23 cellular contexts compared by ENCODE assay signal in genomic region chr9:35937227-35937626, GRCh38. TPM values are rescaled to one million over a fixed set of nuclear protein-coding genes. Genes with fewer than 3 reads are reported as not detected.
A peak's percentile ranks its signal among the peaks of the same experiment; 100 is the strongest.
DNase-seq lines count a peak whose midpoint lies in the region; ATAC-seq, FAIRE-seq and TF ChIP-seq lines count a peak whose summit lies in the region.
"Had no signal": no experiment of that assay in that cellular context is flagged by ENCODE, and none has a peak within 500 bp of the region (broad histone marks: within the 10 kb centered on the region; RNA-seq: fewer than 3 reads in every experiment).

No MANE protein-coding gene starts in this region.

- WGBS in GM12878 (ENCODE audit: insufficient coverage, insufficient replicate concordance, low lambda C conversion rate, missing lambda C conversion rate): 50% methylated on average over 2 of the region's 2 CpGs
- no CpG with 5 or more reads among the region's 2 CpGs for WGBS in trophoblast cell (ENCODE audit: extremely low coverage, insufficient coverage, insufficient read length)

- H3K9me3 ChIP-seq in CD4-positive, alpha-beta memory T cell (ENCODE audit: control insufficient read depth in 1 of 2, low read length in 2 of 2): no peaks in the 10 kb centered on the region
- H3K9me3 ChIP-seq in GM12878 (replicated peaks; ENCODE audit: control insufficient read depth, insufficient read depth, low read length) (no peaks in the 10 kb centered on the region), trophoblast cell (ENCODE audit: insufficient read depth, low read depth, low read length) (peaks cover 2% of the 10 kb centered on the region)
- H3K9me3 ChIP-seq: pancreas had no signal

- H3K79me1 ChIP-seq in trophoblast cell (ENCODE audit: low read length): no peaks in the 10 kb centered on the region

- peaks cover 0 to 6% (median 0%) of the 10 kb centered on the region in 8 donors for H3K9me3 Mint-ChIP-seq in CD4-positive, alpha-beta memory T cell

- no peak overlapping the region for H2BK5ac ChIP-seq in trophoblast cell (ENCODE audit: low read depth, low read length, poor library complexity)

- no peaks in the 10 kb centered on the region for H3K27me3 Mint-ChIP-seq in CD4-positive, alpha-beta memory T cell
- H3K27me3 Mint-ChIP-seq: T-cell had no signal

- H3K4me3 Mint-ChIP-seq in CD4-positive, alpha-beta memory T cell: peak overlapping the region in 3 of 8 donors; percentile 3 to 55 (median 31)

- POLR2A ChIA-PET in CD4-positive, alpha-beta memory T cell (lab: Charles Lee; ENCODE audit: partially characterized antibody): no interaction called here
- POLR2A ChIA-PET in GM12878 (lab: Charles Lee): no interaction called here

- H3K9ac ChIP-seq in GM12878 (ENCODE audit: control insufficient read depth, insufficient read depth, low read length) (no peak overlapping the region), trophoblast cell (ENCODE audit: low read length) (no peak overlapping the region)

- ATAC-seq in GM12878 (peak; percentile 47), GM18511 (IDR thresholded peaks at IDR 0.05; ENCODE audit: unreplicated experiment) (no peak)
- ATAC-seq: left lobe of liver, pancreas, T-cell had no signal

- no peak overlapping the region for H3K4ac ChIP-seq in trophoblast cell (ENCODE audit: low read depth, low read length)

- H3K14ac ChIP-seq in trophoblast cell (ENCODE audit: low read length): no peak overlapping the region

- no peak overlapping the region for H2BK120ac ChIP-seq in trophoblast cell (ENCODE audit: insufficient read depth, low read length, poor library complexity)

- SMC1A ChIA-PET in GM12878 (lab: Charles Lee; ENCODE audit: uncharacterized antibody, unreplicated experiment): no interaction called here

- H3K4me3 ChIP-seq in CD4-positive, alpha-beta memory T cell (ENCODE audit: low read length in 2 of 2): no peak overlapping the region
- H3K4me3 ChIP-seq in NB4 (ENCODE audit: low read depth, low read length): no peak overlapping the region
- H3K4me3 ChIP-seq in GM12878: no peak overlapping the region
- H3K4me3 ChIP-seq in trophoblast cell (ENCODE audit: low read depth, low read length): no peak overlapping the region
- H3K4me3 ChIP-seq: pancreas, smooth muscle cell had no signal

- no peak for FAIRE-seq in GM12878 (lab: Jason Lieb, UNC)
- FAIRE-seq: pancreas, urothelium cell line had no signal

- H3K36me3 ChIP-seq in CD4-positive, alpha-beta memory T cell (ENCODE audit: insufficient read depth, low read length): no peaks in the 10 kb centered on the region
- H3K36me3 ChIP-seq in GM12878 (ENCODE audit: control insufficient read depth in 2 of 2, insufficient read depth in 2 of 2, low read length in 1 of 2): no peaks in the 10 kb centered on the region
- H3K36me3 ChIP-seq in trophoblast cell (ENCODE audit: control insufficient read depth in 1 of 2, insufficient read depth in 2 of 2, low read length in 2 of 2): no peaks in the 10 kb centered on the region
- H3K36me3 ChIP-seq: pancreas had no signal

- CTCF ChIA-PET in CD4-positive, alpha-beta memory T cell (lab: Charles Lee; ENCODE audit: partially characterized antibody): interaction anchor here (3.7 to 11.7 kb wide), 2 partner anchors 8 to 31 kb away, joined by 18 to 379 read pairs; partner anchors contain the start of genes HRCT1 and SPAAR
- CTCF ChIA-PET in GM12878 (lab: Yijun Ruan, JAX): no interaction called here

- no peak overlapping the region for H4K8ac ChIP-seq in trophoblast cell (ENCODE audit: low read depth, low read length)

- in situ Hi-C loops in GM12878 (cut with MboI): no loop called here

- H4K20me1 ChIP-seq in GM12878 (ENCODE audit: control insufficient read depth, insufficient read depth): no peaks in the 10 kb centered on the region

- RAD21 ChIA-PET in GM12878 (lab: Charles Lee; ENCODE audit: unreplicated experiment): no interaction called here

- TF ChIP-seq CTCF in NB4 (IDR thresholded peaks at IDR 0.05; ENCODE audit: low read depth, low read length) (no peak), GM12878 (IDR thresholded peaks at IDR 0.05 in 2 of 3, conservative IDR thresholded peaks at IDR 0.05 in 1 of 3; ENCODE audit: control insufficient read depth in 2 of 3, extremely low read depth in 1 of 3, insufficient read depth in 1 of 3, low read depth in 3 of 3, low read length in 3 of 3) (no peak)

- DNase-seq in CD4-positive, alpha-beta memory T cell: no peak
- peak; percentile 22 for DNase-seq in NB4 (ENCODE audit: low read depth)
- no peak for DNase-seq in GM12878 (ENCODE audit: low read depth, low spot score)
- peak; percentile 34 to 82 for DNase-seq in trophoblast cell
- no peak for DNase-seq in NCI-H1048 (lab: John Stamatoyannopoulos, UW)
- no peak for DNase-seq in D341Med (ENCODE audit: low spot score)
- DNase-seq in activated CD4-positive, alpha-beta T cell treated with anti-CD3 and anti-CD28 coated beads, Interleukin-2, amount 50 U/mL, for 1 hour: no peak
- DNase-seq: activated CD4-positive, alpha-beta T cell treated with anti-CD3 and anti-CD28 coated beads for 1 hour; activated CD8-positive, alpha-beta memory T cell treated with anti-CD3 and anti-CD28 coated beads, Interleukin-2, amount 50 U/mL, for 48 hours; activated naive CD4-positive, alpha-beta T cell; DMS 273 treated with DMSO at 0.1 percent for 48 hours; effector CD4-positive, alpha-beta T cell; MM.1S; NCI-H748 treated with DMSO at 0.1 percent for 48 hours; pancreas; stimulated activated naive CD4-positive, alpha-beta T cell; T-cell had no signal

- no peak overlapping the region for H4K91ac ChIP-seq in trophoblast cell (ENCODE audit: low read depth, low read length)

- BruUV-seq in GM12878 (replicated peaks; lab: Mats Ljungman, UMichigan): no TSS peak

- H4K12ac ChIP-seq in trophoblast cell (ENCODE audit: low read depth, low read length): no peak overlapping the region

- no peak for TF ChIP-seq RAD21 in GM12878 (IDR thresholded peaks at IDR 0.05; ENCODE audit: insufficient read depth, low read depth, low read length)

- peaks cover 62% of the 10 kb centered on the region for H3K4me1 ChIP-seq in CD4-positive, alpha-beta memory T cell (ENCODE audit: insufficient read depth, low read length)
- H3K4me1 ChIP-seq in GM12878 (ENCODE audit: control insufficient read depth, insufficient read depth, low read length) (peaks cover 3% of the 10 kb centered on the region), trophoblast cell (ENCODE audit: control insufficient read depth in 1 of 2, insufficient read depth in 2 of 2, low read length in 2 of 2) (no peaks in the 10 kb centered on the region)

- no peak overlapping the region for H2AFZ ChIP-seq in GM12878 (ENCODE audit: control insufficient read depth, low read depth, low read length)
- H2AFZ ChIP-seq in trophoblast cell (ENCODE audit: insufficient read depth, low read length, poor library complexity): no peak overlapping the region

- no peak for TF ChIP-seq POLR2A in NB4 (IDR thresholded peaks at IDR 0.05; ENCODE audit: extremely low read depth, insufficient read length)
- TF ChIP-seq POLR2A in GM12878 (IDR thresholded peaks at IDR 0.05; ENCODE audit: low read depth, low read length): no peak

- no peak for TF ChIP-seq EP300 in GM12878 (IDR thresholded peaks at IDR 0.05; ENCODE audit: borderline replicate concordance in 1 of 2, control insufficient read depth in 1 of 2, low read depth in 2 of 2, low read length in 2 of 2)

- H3K79me2 ChIP-seq in GM12878 (ENCODE audit: control insufficient read depth, insufficient read depth, low read length) (no peaks in the 10 kb centered on the region), trophoblast cell (ENCODE audit: control insufficient read depth, insufficient read depth, low read length, poor library complexity) (no peaks in the 10 kb centered on the region)

- peak overlapping the region in 5 of 7 donors; percentile 1 to 74 (median 26) for H3K27ac Mint-ChIP-seq in CD4-positive, alpha-beta memory T cell

- no peak overlapping the region for H3K4me2 ChIP-seq in GM12878 (ENCODE audit: control insufficient read depth, insufficient read depth)
- no peak overlapping the region for H3K4me2 ChIP-seq in trophoblast cell (ENCODE audit: low read length)
- H3K4me2 ChIP-seq: smooth muscle cell had no signal

- H3K23ac ChIP-seq in trophoblast cell (ENCODE audit: low read length): no peak overlapping the region

- peaks cover 48 to 70% (median 62%) of the 10 kb centered on the region in 4 donors for H3K4me1 Mint-ChIP-seq in CD4-positive, alpha-beta memory T cell

- no peak overlapping the region for H2AK5ac ChIP-seq in trophoblast cell (ENCODE audit: low read length)

- H3K36me3 Mint-ChIP-seq in CD4-positive, alpha-beta memory T cell: no peaks in the 10 kb centered on the region
- H3K36me3 Mint-ChIP-seq: T-cell had no signal

- intact Hi-C loops in CD4-positive, alpha-beta memory T cell (cut with micrococcal nuclease): no loop called here
- intact Hi-C loops in GM12878 (cut with micrococcal nuclease; ENCODE audit: unreplicated experiment): no loop called here

- no peaks in the 10 kb centered on the region for H3K27me3 ChIP-seq in CD4-positive, alpha-beta memory T cell (ENCODE audit: insufficient read depth, low read length)
- H3K27me3 ChIP-seq in GM12878 (replicated peaks in 1 of 2; ENCODE audit: control insufficient read depth in 2 of 2, insufficient read depth in 2 of 2, low read length in 1 of 2): no peaks in the 10 kb centered on the region
- no peaks in the 10 kb centered on the region for H3K27me3 ChIP-seq in trophoblast cell (ENCODE audit: insufficient read depth, low read length)
- H3K27me3 ChIP-seq: pancreas had no signal

- H3K27ac ChIP-seq in CD4-positive, alpha-beta memory T cell (ENCODE audit: low read depth, low read length): no peak overlapping the region
- H3K27ac ChIP-seq in GM12878 (ENCODE audit: control insufficient read depth, insufficient read depth) (no peak overlapping the region), trophoblast cell (ENCODE audit: low read depth, low read length) (no peak overlapping the region)
- H3K27ac ChIP-seq: pancreas had no signal

- H3K18ac ChIP-seq in trophoblast cell (ENCODE audit: low read length): no peak overlapping the region

- H2BK12ac ChIP-seq in trophoblast cell (ENCODE audit: low read length): no peak overlapping the region

RNA-seq across cellular contexts. Expression of gene OR2S2, which starts 20.7 kb away (rescaled TPM):
- total RNA-seq in CD4-positive, alpha-beta memory T cell: not detected
- polyA plus RNA-seq in CD4-positive, alpha-beta memory T cell: not detected
- not detected in 2 replicates for total RNA-seq in GM12878 (2013; cell fraction: nucleolus; rRNA removed)
- total RNA-seq in GM12878 (2014; rRNA removed) (not detected in 2 replicates), GM12878 (2014; rRNA removed; fragmentation: Illumina TruSeq; extraction: Trizol) (not detected in 2 replicates), GM12878 (2021) (not detected in 2 replicates)
- not detected for polyA plus RNA-seq in GM12878 (2011; ENCODE audit: low read depth)
- polyA plus RNA-seq in GM12878 (2011; rRNA removed) (not detected in 2 replicates), GM12878 (2014; fragmentation: Illumina TruSeq; extraction: Trizol) (not detected in 2 replicates), GM12878 (2014; fragmentation: Nextera tagmentation; extraction: Ambion mirVana) (not detected), GM12878 (2014; rRNA removed) (not detected in 2 replicates), GM12878 (2016; fragmentation: Nextera tagmentation; extraction: Ambion mirVana) (not detected)
- not detected in 2 replicates for polyA plus RNA-seq in GM12878 (2011; cell fraction: cytosol; rRNA removed)
- polyA plus RNA-seq in GM12878 (2011; cell fraction: nucleus; rRNA removed): not detected in 2 replicates
- polyA plus RNA-seq in GM12878 (2012): not detected in 2 replicates
- polyA minus RNA-seq in GM12878 (2011; rRNA and poly(A)+ RNA removed): not detected in 2 replicates
- polyA minus RNA-seq in GM12878 (2011; cell fraction: cytosol; rRNA and poly(A)+ RNA removed): not detected in 2 replicates
- polyA minus RNA-seq in GM12878 (2011; cell fraction: nucleus; rRNA and poly(A)+ RNA removed): not detected in 2 replicates
- not detected in 2 replicates for polyA plus RNA-seq in trophoblast cell (2013)
- total RNA-seq: bronchial epithelial cell, left lobe of liver, pancreas, RPMI7951, T-cell had no signal
- polyA plus RNA-seq: pancreas had no signal

RNA-seq across cellular contexts. Expression of gene SPAAR, which starts 27.9 kb away (rescaled TPM):
- total RNA-seq in CD4-positive, alpha-beta memory T cell: not detected
- not detected for polyA plus RNA-seq in CD4-positive, alpha-beta memory T cell
- total RNA-seq in GM12878 (2013; cell fraction: nucleolus; rRNA removed): not detected in 2 replicates
- not detected in 2 replicates for total RNA-seq in GM12878 (2014; rRNA removed)
- total RNA-seq in GM12878 (2014; rRNA removed; fragmentation: Illumina TruSeq; extraction: Trizol): not detected in 2 replicates
- total RNA-seq in GM12878 (2021): not detected in 2 replicates
- not detected for polyA plus RNA-seq in GM12878 (2011; ENCODE audit: low read depth)
- polyA plus RNA-seq in GM12878 (2011; rRNA removed): not detected in 2 replicates
- not detected in 2 replicates for polyA plus RNA-seq in GM12878 (2011; cell fraction: cytosol; rRNA removed)
- not detected in 2 replicates for polyA plus RNA-seq in GM12878 (2011; cell fraction: nucleus; rRNA removed)
- polyA plus RNA-seq in GM12878 (2012): not detected in 2 replicates
- not detected in 2 replicates for polyA plus RNA-seq in GM12878 (2014; fragmentation: Illumina TruSeq; extraction: Trizol)
- polyA plus RNA-seq in GM12878 (2014; fragmentation: Nextera tagmentation; extraction: Ambion mirVana): not detected
- not detected in 2 replicates for polyA plus RNA-seq in GM12878 (2014; rRNA removed)
- polyA plus RNA-seq in GM12878 (2016; fragmentation: Nextera tagmentation; extraction: Ambion mirVana): not detected
- polyA minus RNA-seq in GM12878 (2011; rRNA and poly(A)+ RNA removed): not detected in 2 replicates
- polyA minus RNA-seq in GM12878 (2011; cell fraction: cytosol; rRNA and poly(A)+ RNA removed): not detected in 2 replicates
- not detected in 2 replicates for polyA minus RNA-seq in GM12878 (2011; cell fraction: nucleus; rRNA and poly(A)+ RNA removed)
- 0.11 TPM in 2 replicates for polyA plus RNA-seq in trophoblast cell (2013)
- total RNA-seq: bronchial epithelial cell, RPMI7951, smooth muscle cell, T-cell had no signal

RNA-seq across cellular contexts. Expression of gene HRCT1, which starts 31.2 kb away (rescaled TPM):
- total RNA-seq in CD4-positive, alpha-beta memory T cell: not detected
- polyA plus RNA-seq in CD4-positive, alpha-beta memory T cell: not detected
- total RNA-seq in GM12878 (2013; cell fraction: nucleolus; rRNA removed): not detected in 2 replicates
- not detected in 2 replicates for total RNA-seq in GM12878 (2014; rRNA removed)
- total RNA-seq in GM12878 (2014; rRNA removed; fragmentation: Illumina TruSeq; extraction: Trizol): not detected in 2 replicates
- total RNA-seq in GM12878 (2021): not detected in 2 replicates
- not detected for polyA plus RNA-seq in GM12878 (2011; ENCODE audit: low read depth)
- not detected in 2 replicates for polyA plus RNA-seq in GM12878 (2011; rRNA removed)
- not detected in 2 replicates for polyA plus RNA-seq in GM12878 (2011; cell fraction: cytosol; rRNA removed)
- polyA plus RNA-seq in GM12878 (2011; cell fraction: nucleus; rRNA removed): not detected in 2 replicates
- polyA plus RNA-seq in GM12878 (2012): not detected in 2 replicates
- polyA plus RNA-seq in GM12878 (2014; fragmentation: Illumina TruSeq; extraction: Trizol): not detected in 2 replicates
- not detected for polyA plus RNA-seq in GM12878 (2014; fragmentation: Nextera tagmentation; extraction: Ambion mirVana)
- not detected in 2 replicates for polyA plus RNA-seq in GM12878 (2014; rRNA removed)
- polyA plus RNA-seq in GM12878 (2016; fragmentation: Nextera tagmentation; extraction: Ambion mirVana): not detected
- not detected in 2 replicates for polyA minus RNA-seq in GM12878 (2011; rRNA and poly(A)+ RNA removed)
- polyA minus RNA-seq in GM12878 (2011; cell fraction: cytosol; rRNA and poly(A)+ RNA removed): not detected in 2 replicates
- polyA minus RNA-seq in GM12878 (2011; cell fraction: nucleus; rRNA and poly(A)+ RNA removed): not detected in 2 replicates
- polyA plus RNA-seq in trophoblast cell (2013): 0.07 and 0.14 TPM in 2 replicates
- total RNA-seq: RPMI7951, smooth muscle cell, T-cell had no signal

Comparison
In these comparisons a context has a peak if more than half of its experiments do, and no peak if none do; other contexts are left out.
1. DNase-seq: peak in NB4 (single experiment) and trophoblast cell (2 of 2); none in CD4-positive, alpha-beta memory T cell (0 of 5), GM12878 (single experiment), NCI-H1048 (single experiment), D341Med (single experiment) and activated CD4-positive, alpha-beta T cell treated with anti-CD3 and anti-CD28 coated beads, Interleukin-2, amount 50 U/mL, for 1 hour (single experiment).